Comparison of ENCODE assay signal across 24 cellular contexts in genomic region chr15:71274448-71274798, GRCh38.
DNase-seq lines count a peak whose midpoint lies in the region; ATAC-seq and TF ChIP-seq lines count a peak whose summit lies in the region.
"Had no signal": no experiment of that assay in that cellular context is flagged by ENCODE, and none has a peak within 500 bp of the region (broad histone marks: within the 10 kb centered on the region; RNA-seq: fewer than 3 reads in every experiment).

No MANE protein-coding gene starts in this region.

- H3K9me3 Mint-ChIP-seq in CD8-positive, alpha-beta T cell: no peaks in the 10 kb centered on the region

- H3K4me1 ChIP-seq in HEK293 (ENCODE audit: control insufficient read depth, insufficient read depth, low read length) (peaks cover 32% of the 10 kb centered on the region), SJSA1 (replicated peaks) (peaks cover 50% of the 10 kb centered on the region), skeletal muscle satellite cell (ENCODE audit: control insufficient read depth, insufficient read depth, low read length) (peaks cover 52% of the 10 kb centered on the region)
- no peaks in the 10 kb centered on the region for H3K4me1 ChIP-seq in CD8-positive, alpha-beta T cell (ENCODE audit: insufficient read depth, low read length)

- TF ChIP-seq CTCF in HEK293 (tag by site-specific recombination; IDR thresholded peaks at IDR 0.05) (no peak), fibroblast of mammary gland (conservative IDR thresholded peaks at IDR 0.05; ENCODE audit: control insufficient read depth, insufficient read depth, low read depth, low read length) (no peak)
- no peak for TF ChIP-seq CTCF in CD8-positive, alpha-beta T cell (IDR thresholded peaks at IDR 0.05)

- no peaks in the 10 kb centered on the region for H3K27me3 ChIP-seq in SJSA1 (replicated peaks)
- no peaks in the 10 kb centered on the region for H3K27me3 ChIP-seq in skeletal muscle satellite cell (ENCODE audit: control insufficient read depth, insufficient read depth, low read length)
- H3K27me3 ChIP-seq in CD8-positive, alpha-beta T cell (ENCODE audit: insufficient read depth, low read length): no peaks in the 10 kb centered on the region
- H3K27me3 ChIP-seq: right atrium auricular region had no signal

- H3K27me3 Mint-ChIP-seq in CD8-positive, alpha-beta T cell (ENCODE audit: low read depth): peaks cover 3% of the 10 kb centered on the region

- no peak overlapping the region for H3K27ac Mint-ChIP-seq in CD8-positive, alpha-beta T cell
- H3K27ac Mint-ChIP-seq: activated naive CD8-positive, alpha-beta T cell treated with anti-CD3 and anti-CD28 coated beads for 36 hours; IgD-negative memory B cell; nephron progenitor cell had no signal

- no peak overlapping the region for H3K4me3 ChIP-seq in HEK293 (ENCODE audit: low read depth, low read length)
- H3K4me3 ChIP-seq in SJSA1: no peak overlapping the region
- H3K4me3 ChIP-seq in fibroblast of mammary gland (ENCODE audit: control insufficient read depth, low read depth, low read length): no peak overlapping the region
- no peak overlapping the region for H3K4me3 ChIP-seq in skeletal muscle satellite cell (ENCODE audit: low read length)
- no peak overlapping the region for H3K4me3 ChIP-seq in CD8-positive, alpha-beta T cell (ENCODE audit: low read depth, low read length)
- H3K4me3 ChIP-seq: GM12878, mucosa of descending colon, right atrium auricular region had no signal

- intact Hi-C loops in CD8-positive, alpha-beta T cell (cut with DNase I, micrococcal nuclease): no loop called here

- CTCF ChIA-PET in HEK293 (lab: Yijun Ruan, JAX): interaction anchor here (0.6 to 1.3 kb wide), 4 partner anchors 17 to 65 kb away, joined by 3 to 6 read pairs (median 3); no protein-coding TSS in a partner anchor
- CTCF ChIA-PET in CD8-positive, alpha-beta T cell (lab: Charles Lee): no interaction called here

- no peaks in the 10 kb centered on the region for H3K36me3 Mint-ChIP-seq in CD8-positive, alpha-beta T cell
- H3K36me3 Mint-ChIP-seq: activated naive CD8-positive, alpha-beta T cell treated with anti-CD3 and anti-CD28 coated beads for 36 hours; CD4-positive, CD25-positive, alpha-beta regulatory T cell; IgD-negative memory B cell had no signal

- H3K9ac ChIP-seq in skeletal muscle satellite cell (ENCODE audit: low read depth, low read length): peak overlapping the region; percentile 38

- POLR2A ChIA-PET in HEK293 (lab: Yijun Ruan, JAX): interaction anchor here (0.6 to 1.3 kb wide), 2 partner anchors 23 to 272 kb away, joined by 3 to 4 read pairs; no protein-coding TSS in a partner anchor
- POLR2A ChIA-PET in CD8-positive, alpha-beta T cell (lab: Charles Lee): no interaction called here

- H3K27ac ChIP-seq in HEK293 (ENCODE audit: extremely low read depth, low read depth, low read length) (no peak overlapping the region), SJSA1 (peak overlapping the region; percentile 42)
- no peak overlapping the region for H3K27ac ChIP-seq in CD8-positive, alpha-beta T cell (ENCODE audit: low read depth, low read length)
- H3K27ac ChIP-seq: right atrium auricular region had no signal

- no peaks in the 10 kb centered on the region for H3K4me1 Mint-ChIP-seq in CD8-positive, alpha-beta T cell (ENCODE audit: low read depth)
- H3K4me1 Mint-ChIP-seq: activated naive CD8-positive, alpha-beta T cell treated with anti-CD3 and anti-CD28 coated beads for 36 hours; CD4-positive, CD25-positive, alpha-beta regulatory T cell had no signal

- no peak for DNase-seq in SJSA1 (ENCODE audit: low read depth in 1 of 2, low spot score in 2 of 2)
- peak; percentile 34 for DNase-seq in fibroblast of mammary gland (ENCODE audit: low read depth)
- DNase-seq in CD8-positive, alpha-beta T cell: no peak
- DNase-seq in NCI-H1105 (lab: John Stamatoyannopoulos, UW): no peak
- DNase-seq: activated CD4-positive, alpha-beta T cell treated with anti-CD3 and anti-CD28 coated beads for 48 hours; activated effector memory CD4-positive, alpha-beta T cell treated with anti-CD3 and anti-CD28 coated beads, Interleukin-2, amount 50 U/mL, for 16 hours; activated naive CD8-positive, alpha-beta T cell treated with anti-CD3 and anti-CD28 coated beads for 36 hours; activated T-cell treated with anti-CD3 and anti-CD28 coated beads, Interleukin-2, amount 50 U/mL, for 1 hour; CD4-positive, CD25-positive, alpha-beta regulatory T cell; glutamatergic neuron; mucosa of descending colon; NCI-H1092; NCI-H187 treated with DMSO at 0.1 percent for 48 hours; NCI-H69; nephron progenitor cell; stimulated activated CD4-positive, alpha-beta T cell treated with anti-CD3 and anti-CD28 coated beads, Interleukin-4, amount 100 ng/mL, for 1 hour; T-helper 2 cell had no signal

- H3K9me3 ChIP-seq in HEK293 (ENCODE audit: control insufficient read depth, insufficient read depth, low read depth, low read length) (no peaks in the 10 kb centered on the region), SJSA1 (replicated peaks) (no peaks in the 10 kb centered on the region), skeletal muscle satellite cell (replicated peaks; ENCODE audit: low read length) (no peaks in the 10 kb centered on the region)
- H3K9me3 ChIP-seq in CD8-positive, alpha-beta T cell (ENCODE audit: low read length): no peaks in the 10 kb centered on the region
- H3K9me3 ChIP-seq: mucosa of descending colon, right atrium auricular region had no signal

- no peaks in the 10 kb centered on the region for H3K36me3 ChIP-seq in HEK293 (ENCODE audit: control insufficient read depth in 2 of 2, insufficient read depth in 1 of 2, low read length in 2 of 2)
- no peaks in the 10 kb centered on the region for H3K36me3 ChIP-seq in SJSA1
- H3K36me3 ChIP-seq in skeletal muscle satellite cell (ENCODE audit: insufficient read depth, low read length): no peaks in the 10 kb centered on the region
- H3K36me3 ChIP-seq in CD8-positive, alpha-beta T cell (ENCODE audit: insufficient read depth, low read length): no peaks in the 10 kb centered on the region
- H3K36me3 ChIP-seq: right atrium auricular region had no signal

- ATAC-seq in CD8-positive, alpha-beta T cell: no peak
- ATAC-seq in GM19463 (IDR thresholded peaks at IDR 0.05; ENCODE audit: unreplicated experiment) (no peak), GM21529 (IDR thresholded peaks at IDR 0.05; ENCODE audit: unreplicated experiment) (no peak)
- ATAC-seq: GM12878 had no signal

- H3K4me3 Mint-ChIP-seq in CD8-positive, alpha-beta T cell: no peak overlapping the region
- H3K4me3 Mint-ChIP-seq: activated naive CD8-positive, alpha-beta T cell treated with anti-CD3 and anti-CD28 coated beads for 36 hours; CD4-positive, CD25-positive, alpha-beta regulatory T cell; IgD-negative memory B cell; nephron progenitor cell had no signal

- H3K4me2 ChIP-seq in skeletal muscle satellite cell (ENCODE audit: low read length): peak overlapping the region; percentile 48

TF ChIP-seq in HEK293, 187 proteins besides CTCF, POLR2A, EP300 and RAD21:
- TF ChIP-seq ZNF530 (tag by site-specific recombination; IDR thresholded peaks at IDR 0.05; ENCODE audit: low read depth) (no peak), ZNF76 (tag by site-specific recombination; IDR thresholded peaks at IDR 0.05; ENCODE audit: borderline replicate concordance, low read depth) (no peak), ZNF114 (tag by site-specific recombination; IDR thresholded peaks at IDR 0.05) (no peak), SETDB1 (IDR thresholded peaks at IDR 0.05; ENCODE audit: insufficient read length, low read length) (no peak), ZNF513 (tag by site-specific recombination; IDR thresholded peaks at IDR 0.05) (no peak), ZBTB49 (tag by site-specific recombination; IDR thresholded peaks at IDR 0.05; ENCODE audit: low read depth) (no peak), ZNF211 (tag by site-specific recombination; IDR thresholded peaks at IDR 0.05; ENCODE audit: low read depth) (no peak), ZNF37A (tag by site-specific recombination; IDR thresholded peaks at IDR 0.05) (no peak), ZFHX2 (tag by site-specific recombination; conservative IDR thresholded peaks at IDR 0.05) (peak; percentile 65; the same call in 1 of the 2 replicates), EGR2 (tag by site-specific recombination; IDR thresholded peaks at IDR 0.05; ENCODE audit: low read depth) (peak; percentile 72)
